In the genomic region with DNA sequence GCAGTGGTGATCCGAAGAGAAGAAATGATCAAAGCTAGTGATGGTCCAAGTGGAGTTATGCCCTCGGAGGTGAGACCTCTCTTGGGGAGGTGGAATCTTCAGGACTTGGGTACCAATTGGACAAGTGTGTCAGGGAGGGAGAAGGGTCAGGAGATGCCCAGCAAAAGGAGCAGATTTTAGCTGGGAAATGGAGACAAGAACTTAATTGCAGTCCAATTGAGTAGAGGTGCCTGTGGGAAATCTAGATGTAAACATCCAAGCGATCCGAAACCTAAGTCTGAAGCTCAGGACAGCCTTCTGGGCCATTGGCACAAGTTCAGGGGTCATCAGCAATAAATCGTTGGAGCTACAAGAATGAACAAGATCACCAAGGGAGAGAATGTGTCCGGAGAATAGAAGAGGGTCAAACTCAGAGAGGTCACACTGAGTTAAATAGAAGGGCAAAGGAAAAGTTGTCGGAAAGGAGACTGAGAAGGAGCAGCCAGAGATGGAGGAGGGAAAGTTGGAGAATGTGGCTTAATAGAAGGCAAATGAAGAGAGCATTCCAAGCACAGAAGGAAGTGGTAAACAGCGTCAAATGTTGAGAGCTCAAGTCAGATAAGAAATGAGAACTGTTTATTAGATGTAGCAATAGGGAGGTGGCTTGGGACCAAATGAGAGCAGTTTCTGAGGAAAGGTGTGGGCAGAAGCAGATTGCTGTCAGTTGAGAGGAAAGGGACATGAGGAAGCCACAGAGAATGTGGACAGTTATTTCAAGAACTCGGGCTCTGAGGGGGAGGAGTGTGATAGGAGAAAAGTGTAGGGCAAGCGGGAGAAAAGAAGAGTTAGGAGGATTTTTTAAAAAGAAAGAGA, we compare ENCODE assay signal across 1 cellular context.
TF ChIP-seq lines count a peak whose summit lies in the region.

No MANE protein-coding gene starts in this region.

TF ChIP-seq in K562, 482 proteins besides CTCF, POLR2A, EP300 and RAD21 (continued from another document and continues in another):
- TF ChIP-seq, protein P1, sequence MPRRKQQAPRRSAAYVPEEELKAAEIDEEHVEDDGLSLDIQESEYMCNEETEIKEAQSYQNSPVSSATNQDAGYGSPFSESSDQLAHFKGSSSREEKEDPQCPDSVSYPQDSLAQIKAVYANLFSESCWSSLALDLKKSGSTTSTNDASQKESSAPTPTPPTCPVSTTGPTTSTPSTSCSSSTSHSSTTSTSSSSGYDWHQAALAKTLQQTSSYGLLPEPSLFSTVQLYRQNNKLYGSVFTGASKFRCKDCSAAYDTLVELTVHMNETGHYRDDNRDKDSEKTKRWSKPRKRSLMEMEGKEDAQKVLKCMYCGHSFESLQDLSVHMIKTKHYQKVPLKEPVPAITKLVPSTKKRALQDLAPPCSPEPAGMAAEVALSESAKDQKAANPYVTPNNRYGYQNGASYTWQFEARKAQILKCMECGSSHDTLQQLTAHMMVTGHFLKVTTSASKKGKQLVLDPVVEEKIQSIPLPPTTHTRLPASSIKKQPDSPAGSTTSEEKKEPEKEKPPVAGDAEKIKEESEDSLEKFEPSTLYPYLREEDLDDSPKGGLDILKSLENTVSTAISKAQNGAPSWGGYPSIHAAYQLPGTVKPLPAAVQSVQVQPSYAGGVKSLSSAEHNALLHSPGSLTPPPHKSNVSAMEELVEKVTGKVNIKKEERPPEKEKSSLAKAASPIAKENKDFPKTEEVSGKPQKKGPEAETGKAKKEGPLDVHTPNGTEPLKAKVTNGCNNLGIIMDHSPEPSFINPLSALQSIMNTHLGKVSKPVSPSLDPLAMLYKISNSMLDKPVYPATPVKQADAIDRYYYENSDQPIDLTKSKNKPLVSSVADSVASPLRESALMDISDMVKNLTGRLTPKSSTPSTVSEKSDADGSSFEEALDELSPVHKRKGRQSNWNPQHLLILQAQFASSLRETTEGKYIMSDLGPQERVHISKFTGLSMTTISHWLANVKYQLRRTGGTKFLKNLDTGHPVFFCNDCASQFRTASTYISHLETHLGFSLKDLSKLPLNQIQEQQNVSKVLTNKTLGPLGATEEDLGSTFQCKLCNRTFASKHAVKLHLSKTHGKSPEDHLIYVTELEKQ (CRISPR knock-in tag; IDR thresholded peaks at IDR 0.05): no peak
- TF ChIP-seq RBM15 (IDR thresholded peaks at IDR 0.05; ENCODE audit: insufficient read depth, low read length): no peak
- peak; percentile 16; the same call in 1 of the 2 replicates for TF ChIP-seq GABPA (tag; conservative IDR thresholded peaks at IDR 0.05; ENCODE audit: low read depth)
- no peak for TF ChIP-seq BHLHE40 (IDR thresholded peaks at IDR 0.05; ENCODE audit: low read length)
- 0 out of 2 replicates have a peak, but pooled peaks have one; percentile 3 for TF ChIP-seq MTA2 (IDR thresholded peaks at IDR 0.05; ENCODE audit: low read depth)
- TF ChIP-seq ZSCAN32 (CRISPR knock-in tag; IDR thresholded peaks at IDR 0.05): no peak
- TF ChIP-seq TAL1 (IDR thresholded peaks at IDR 0.05): peak; percentile 6; the same call in 1 of the 2 replicates
- TF ChIP-seq ZNF140 (CRISPR knock-in tag; IDR thresholded peaks at IDR 0.05): no peak
- TF ChIP-seq, protein P2, sequence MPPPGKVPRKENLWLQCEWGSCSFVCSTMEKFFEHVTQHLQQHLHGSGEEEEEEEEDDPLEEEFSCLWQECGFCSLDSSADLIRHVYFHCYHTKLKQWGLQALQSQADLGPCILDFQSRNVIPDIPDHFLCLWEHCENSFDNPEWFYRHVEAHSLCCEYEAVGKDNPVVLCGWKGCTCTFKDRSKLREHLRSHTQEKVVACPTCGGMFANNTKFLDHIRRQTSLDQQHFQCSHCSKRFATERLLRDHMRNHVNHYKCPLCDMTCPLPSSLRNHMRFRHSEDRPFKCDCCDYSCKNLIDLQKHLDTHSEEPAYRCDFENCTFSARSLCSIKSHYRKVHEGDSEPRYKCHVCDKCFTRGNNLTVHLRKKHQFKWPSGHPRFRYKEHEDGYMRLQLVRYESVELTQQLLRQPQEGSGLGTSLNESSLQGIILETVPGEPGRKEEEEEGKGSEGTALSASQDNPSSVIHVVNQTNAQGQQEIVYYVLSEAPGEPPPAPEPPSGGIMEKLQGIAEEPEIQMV (tag; conservative IDR thresholded peaks at IDR 0.05; ENCODE audit: low read depth): no peak
- no peak for TF ChIP-seq MCM5 (IDR thresholded peaks at IDR 0.05; ENCODE audit: low read depth)
- peak; percentile 25; the same call in 1 of the 2 replicates for TF ChIP-seq LEF1 (IDR thresholded peaks at IDR 0.05)
- TF ChIP-seq, protein P3, sequence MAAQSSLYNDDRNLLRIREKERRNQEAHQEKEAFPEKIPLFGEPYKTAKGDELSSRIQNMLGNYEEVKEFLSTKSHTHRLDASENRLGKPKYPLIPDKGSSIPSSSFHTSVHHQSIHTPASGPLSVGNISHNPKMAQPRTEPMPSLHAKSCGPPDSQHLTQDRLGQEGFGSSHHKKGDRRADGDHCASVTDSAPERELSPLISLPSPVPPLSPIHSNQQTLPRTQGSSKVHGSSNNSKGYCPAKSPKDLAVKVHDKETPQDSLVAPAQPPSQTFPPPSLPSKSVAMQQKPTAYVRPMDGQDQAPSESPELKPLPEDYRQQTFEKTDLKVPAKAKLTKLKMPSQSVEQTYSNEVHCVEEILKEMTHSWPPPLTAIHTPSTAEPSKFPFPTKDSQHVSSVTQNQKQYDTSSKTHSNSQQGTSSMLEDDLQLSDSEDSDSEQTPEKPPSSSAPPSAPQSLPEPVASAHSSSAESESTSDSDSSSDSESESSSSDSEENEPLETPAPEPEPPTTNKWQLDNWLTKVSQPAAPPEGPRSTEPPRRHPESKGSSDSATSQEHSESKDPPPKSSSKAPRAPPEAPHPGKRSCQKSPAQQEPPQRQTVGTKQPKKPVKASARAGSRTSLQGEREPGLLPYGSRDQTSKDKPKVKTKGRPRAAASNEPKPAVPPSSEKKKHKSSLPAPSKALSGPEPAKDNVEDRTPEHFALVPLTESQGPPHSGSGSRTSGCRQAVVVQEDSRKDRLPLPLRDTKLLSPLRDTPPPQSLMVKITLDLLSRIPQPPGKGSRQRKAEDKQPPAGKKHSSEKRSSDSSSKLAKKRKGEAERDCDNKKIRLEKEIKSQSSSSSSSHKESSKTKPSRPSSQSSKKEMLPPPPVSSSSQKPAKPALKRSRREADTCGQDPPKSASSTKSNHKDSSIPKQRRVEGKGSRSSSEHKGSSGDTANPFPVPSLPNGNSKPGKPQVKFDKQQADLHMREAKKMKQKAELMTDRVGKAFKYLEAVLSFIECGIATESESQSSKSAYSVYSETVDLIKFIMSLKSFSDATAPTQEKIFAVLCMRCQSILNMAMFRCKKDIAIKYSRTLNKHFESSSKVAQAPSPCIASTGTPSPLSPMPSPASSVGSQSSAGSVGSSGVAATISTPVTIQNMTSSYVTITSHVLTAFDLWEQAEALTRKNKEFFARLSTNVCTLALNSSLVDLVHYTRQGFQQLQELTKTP (IDR thresholded peaks at IDR 0.05; ENCODE audit: low read depth in 1 of 2, partially characterized antibody in 2 of 2): peak; percentile 26 to 53
- peak; percentile 64; the same call in 1 of the 2 replicates for TF ChIP-seq SMARCE1 (IDR thresholded peaks at IDR 0.05)
- no peak for TF ChIP-seq HMG20A (CRISPR knock-in tag; conservative IDR thresholded peaks at IDR 0.05)
- TF ChIP-seq TAF15 (IDR thresholded peaks at IDR 0.05; ENCODE audit: low read depth, low read length): no peak
- 0 out of 2 replicates have a peak, but pooled peaks have one; percentile 49 for TF ChIP-seq NBN (IDR thresholded peaks at IDR 0.05; ENCODE audit: low read depth)
- TF ChIP-seq NR2C2 (CRISPR knock-in tag; IDR thresholded peaks at IDR 0.05): no peak
- TF ChIP-seq NR2C2 (tag; IDR thresholded peaks at IDR 0.05): peak; percentile 72
- TF ChIP-seq, protein P4, sequence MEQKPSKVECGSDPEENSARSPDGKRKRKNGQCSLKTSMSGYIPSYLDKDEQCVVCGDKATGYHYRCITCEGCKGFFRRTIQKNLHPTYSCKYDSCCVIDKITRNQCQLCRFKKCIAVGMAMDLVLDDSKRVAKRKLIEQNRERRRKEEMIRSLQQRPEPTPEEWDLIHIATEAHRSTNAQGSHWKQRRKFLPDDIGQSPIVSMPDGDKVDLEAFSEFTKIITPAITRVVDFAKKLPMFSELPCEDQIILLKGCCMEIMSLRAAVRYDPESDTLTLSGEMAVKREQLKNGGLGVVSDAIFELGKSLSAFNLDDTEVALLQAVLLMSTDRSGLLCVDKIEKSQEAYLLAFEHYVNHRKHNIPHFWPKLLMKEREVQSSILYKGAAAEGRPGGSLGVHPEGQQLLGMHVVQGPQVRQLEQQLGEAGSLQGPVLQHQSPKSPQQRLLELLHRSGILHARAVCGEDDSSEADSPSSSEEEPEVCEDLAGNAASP (IDR thresholded peaks at IDR 0.05): no peak
- TF ChIP-seq ZFX (CRISPR knock-in tag; IDR thresholded peaks at IDR 0.05): no peak
- TF ChIP-seq BMI1 (IDR thresholded peaks at IDR 0.05; ENCODE audit: low read length): no peak
- TF ChIP-seq TOE1 (IDR thresholded peaks at IDR 0.05; ENCODE audit: borderline replicate concordance): 0 out of 2 replicates have a peak, but pooled peaks have one; percentile 7
- TF ChIP-seq TOE1 (CRISPR knock-in tag; IDR thresholded peaks at IDR 0.05; ENCODE audit: borderline replicate concordance, low read depth): no peak
- TF ChIP-seq ZKSCAN1 (IDR thresholded peaks at IDR 0.05; ENCODE audit: low read depth, low read length): no peak
- TF ChIP-seq ZNF436 (CRISPR knock-in tag; IDR thresholded peaks at IDR 0.05): no peak
- no peak for TF ChIP-seq CCAR2 (IDR thresholded peaks at IDR 0.05; ENCODE audit: low read depth, low read length)
- TF ChIP-seq ZNF668 (CRISPR knock-in tag; IDR thresholded peaks at IDR 0.05): no peak
- no peak for TF ChIP-seq CREM (IDR thresholded peaks at IDR 0.05; ENCODE audit: low read depth)
- no peak for TF ChIP-seq MCM7 (IDR thresholded peaks at IDR 0.05)
- no peak for TF ChIP-seq ZNF224 (CRISPR knock-in tag; IDR thresholded peaks at IDR 0.05)
- TF ChIP-seq, protein P5, sequence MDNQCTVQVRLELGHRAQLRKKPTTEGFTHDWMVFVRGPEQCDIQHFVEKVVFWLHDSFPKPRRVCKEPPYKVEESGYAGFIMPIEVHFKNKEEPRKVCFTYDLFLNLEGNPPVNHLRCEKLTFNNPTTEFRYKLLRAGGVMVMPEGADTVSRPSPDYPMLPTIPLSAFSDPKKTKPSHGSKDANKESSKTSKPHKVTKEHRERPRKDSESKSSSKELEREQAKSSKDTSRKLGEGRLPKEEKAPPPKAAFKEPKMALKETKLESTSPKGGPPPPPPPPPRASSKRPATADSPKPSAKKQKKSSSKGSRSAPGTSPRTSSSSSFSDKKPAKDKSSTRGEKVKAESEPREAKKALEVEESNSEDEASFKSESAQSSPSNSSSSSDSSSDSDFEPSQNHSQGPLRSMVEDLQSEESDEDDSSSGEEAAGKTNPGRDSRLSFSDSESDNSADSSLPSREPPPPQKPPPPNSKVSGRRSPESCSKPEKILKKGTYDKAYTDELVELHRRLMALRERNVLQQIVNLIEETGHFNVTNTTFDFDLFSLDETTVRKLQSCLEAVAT (IDR thresholded peaks at IDR 0.05): 0 out of 4 replicates have a peak, but pooled peaks of 1 of the 2 experiments have one; percentile 24
- no peak for TF ChIP-seq KLF16 (IDR thresholded peaks at IDR 0.05)
- TF ChIP-seq ZNF184 (CRISPR knock-in tag; IDR thresholded peaks at IDR 0.05): no peak
- TF ChIP-seq, protein P6, sequence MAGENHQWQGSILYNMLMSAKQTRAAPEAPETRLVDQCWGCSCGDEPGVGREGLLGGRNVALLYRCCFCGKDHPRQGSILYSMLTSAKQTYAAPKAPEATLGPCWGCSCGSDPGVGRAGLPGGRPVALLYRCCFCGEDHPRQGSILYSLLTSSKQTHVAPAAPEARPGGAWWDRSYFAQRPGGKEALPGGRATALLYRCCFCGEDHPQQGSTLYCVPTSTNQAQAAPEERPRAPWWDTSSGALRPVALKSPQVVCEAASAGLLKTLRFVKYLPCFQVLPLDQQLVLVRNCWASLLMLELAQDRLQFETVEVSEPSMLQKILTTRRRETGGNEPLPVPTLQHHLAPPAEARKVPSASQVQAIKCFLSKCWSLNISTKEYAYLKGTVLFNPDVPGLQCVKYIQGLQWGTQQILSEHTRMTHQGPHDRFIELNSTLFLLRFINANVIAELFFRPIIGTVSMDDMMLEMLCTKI (IDR thresholded peaks at IDR 0.05; ENCODE audit: partially characterized antibody): no peak
